8 cellular contexts compared by ENCODE assay signal in genomic region chr11:65429724-65430405, GRCh38. TPM values are rescaled to one million over a fixed set of nuclear protein-coding genes. Genes with fewer than 3 reads are reported as not detected.
DNase-seq lines count a peak whose midpoint lies in the region; ATAC-seq and TF ChIP-seq lines count a peak whose summit lies in the region.

No MANE protein-coding gene starts in this region.

- no peak overlapping the region for H3K4me3 ChIP-seq in Caco-2 (ENCODE audit: low read depth, low read length)
- peak overlapping the region; percentile 27; the same call in 1 of the 2 replicates for H3K4me3 ChIP-seq in HUES6 (ENCODE audit: low read depth, low read length)
- peak overlapping the region; percentile 25 for H3K4me3 ChIP-seq in epithelial cell of proximal tubule (ENCODE audit: low read depth, low read length)

- intact Hi-C loops in Caco-2 (cut with micrococcal nuclease; ENCODE audit: unreplicated experiment) (no loop called here), activated B cell treated with CpG ODN at 0.5 μM for 24 hours (cut with micrococcal nuclease) (loop anchor here (2.0 kb wide), 1 partner anchor 43 kb away; no protein-coding TSS in a partner anchor)

- H3K9me3 Mint-ChIP-seq in Caco-2 (ENCODE audit: unreplicated experiment) = no peaks in the 10 kb centered on the region
- H3K9me3 Mint-ChIP-seq in activated B cell treated with CpG ODN at 0.5 μM for 24 hours = no peaks in the 10 kb centered on the region
- H3K9me3 Mint-ChIP-seq in nephron = no peaks in the 10 kb centered on the region

- H3K27ac ChIP-seq in HUES6 (ENCODE audit: low read depth, low read length) = no peak overlapping the region

- H3K9ac ChIP-seq in HUES6 (ENCODE audit: low read length) = peak overlapping the region; percentile 16

- CTCF ChIA-PET in Caco-2 (lab: Charles Lee) (no interaction called here), activated B cell treated with CpG ODN at 0.5 μM for 24 hours (lab: Charles Lee) (interaction anchor here (0.5 to 1.5 kb wide), 4 partner anchors 11 to 76 kb away, joined by 3 to 4 read pairs (median 4); no protein-coding TSS in a partner anchor)

- H3K4me1 Mint-ChIP-seq in Caco-2 (ENCODE audit: low read depth, unreplicated experiment) (peaks cover 61% of the 10 kb centered on the region), activated B cell treated with CpG ODN at 0.5 μM for 24 hours (peaks cover 89% of the 10 kb centered on the region), nephron (peaks cover 58% of the 10 kb centered on the region)

- H3K4me3 Mint-ChIP-seq in Caco-2 (ENCODE audit: unreplicated experiment) (peak overlapping the region; percentile 12), activated B cell treated with CpG ODN at 0.5 μM for 24 hours (peak overlapping the region; percentile 78), nephron (peak overlapping the region; percentile 37 to 60 (median 49))

- ATAC-seq in activated B cell treated with CpG ODN at 0.5 μM for 24 hours (ENCODE audit: low read depth) = no peak
- ATAC-seq in GM21529 (IDR thresholded peaks at IDR 0.05; ENCODE audit: unreplicated experiment) = no peak
- ATAC-seq in HG02588 (IDR thresholded peaks at IDR 0.05; ENCODE audit: unreplicated experiment) = no peak

- H3K36me3 Mint-ChIP-seq in Caco-2 (ENCODE audit: insufficient read depth, unreplicated experiment) = peaks cover 92% of the 10 kb centered on the region
- peaks cover 42% of the 10 kb centered on the region for H3K36me3 Mint-ChIP-seq in activated B cell treated with CpG ODN at 0.5 μM for 24 hours (ENCODE audit: low read depth)
- H3K36me3 Mint-ChIP-seq in nephron (ENCODE audit: low read depth) = peaks cover 42% of the 10 kb centered on the region

- no peaks in the 10 kb centered on the region for H3K9me3 ChIP-seq in Caco-2
- H3K9me3 ChIP-seq in HUES6 (ENCODE audit: control insufficient read depth, insufficient read depth, low read depth, low read length) = no peaks in the 10 kb centered on the region

- POLR2A ChIA-PET in Caco-2 (lab: Charles Lee) (interaction anchor here (0.5 to 1.1 kb wide), 2 partner anchors 10 to 154 kb away, joined by 3 to 4 read pairs; no protein-coding TSS in a partner anchor), activated B cell treated with CpG ODN at 0.5 μM for 24 hours (lab: Charles Lee) (interaction anchor here (0.6 to 19.3 kb wide), 14 partner anchors 11 to 97 kb away, joined by 3 to 3752 read pairs (median 5); partner anchors contain the start of genes MALAT1 and NEAT1)

- peaks cover 7% of the 10 kb centered on the region for H3K36me3 ChIP-seq in Caco-2 (ENCODE audit: control insufficient read depth, insufficient read depth, low read length)
- peaks cover 49% of the 10 kb centered on the region for H3K36me3 ChIP-seq in HUES6 (ENCODE audit: control insufficient read depth, insufficient read depth, low read length)

- TF ChIP-seq CTCF in Caco-2 (IDR thresholded peaks at IDR 0.05; ENCODE audit: insufficient read depth in 1 of 2, low read depth in 1 of 2, low read length in 1 of 2, severe bottlenecking in 1 of 2, unreplicated experiment in 1 of 2) (no peak), activated B cell treated with CpG ODN at 0.5 μM for 24 hours (IDR thresholded peaks at IDR 0.05) (no peak), epithelial cell of proximal tubule (conservative IDR thresholded peaks at IDR 0.05; ENCODE audit: low read depth, low read length) (no peak), nephron (IDR thresholded peaks at IDR 0.05; ENCODE audit: unreplicated experiment in 3 of 3) (no peak)

- H3K27ac Mint-ChIP-seq in Caco-2 (ENCODE audit: unreplicated experiment) (peak overlapping the region; percentile 64), activated B cell treated with CpG ODN at 0.5 μM for 24 hours (peak overlapping the region; percentile 100), nephron (peak overlapping the region; percentile 27 to 72 (median 29))

- H3K27me3 Mint-ChIP-seq in Caco-2 (ENCODE audit: insufficient read depth, unreplicated experiment) = no peaks in the 10 kb centered on the region
- no peaks in the 10 kb centered on the region for H3K27me3 Mint-ChIP-seq in activated B cell treated with CpG ODN at 0.5 μM for 24 hours
- H3K27me3 Mint-ChIP-seq in nephron (ENCODE audit: low read depth) = no peaks in the 10 kb centered on the region

- DNase-seq in Caco-2 (no peak), activated B cell treated with CpG ODN at 0.5 μM for 24 hours (no peak), epithelial cell of proximal tubule (ENCODE audit: low read depth) (peak; percentile 61), NCI-H2107 treated with DMSO at 0.1 percent for 48 hours (lab: John Stamatoyannopoulos, UW; ENCODE audit: unreplicated experiment) (no peak)

- BruUV-seq in Caco-2 (replicated peaks; lab: Mats Ljungman, UMichigan) = no TSS peak

- peaks cover 20% of the 10 kb centered on the region for H3K4me1 ChIP-seq in Caco-2
- peaks cover 44% of the 10 kb centered on the region for H3K4me1 ChIP-seq in HUES6 (ENCODE audit: control insufficient read depth, insufficient read depth, low read length)

- H3K27me3 ChIP-seq in Caco-2 (replicated peaks; ENCODE audit: control insufficient read depth, insufficient read depth, low read length) (no peaks in the 10 kb centered on the region), HUES6 (ENCODE audit: control insufficient read depth, insufficient read depth, low read length) (no peaks in the 10 kb centered on the region)

RNA-seq across cellular contexts. Expression of gene NEAT1, which starts 7.3 kb away (rescaled TPM):
- total RNA-seq in Caco-2 (2022) (235 and 254 TPM in 2 replicates), activated B cell treated with CpG ODN at 0.5 μM for 24 hours (578 and 699 TPM in 2 replicates), epithelial cell of proximal tubule (6.4 and 27.0 TPM in 2 replicates)

RNA-seq across cellular contexts. Expression of gene FRMD8, which starts 43.4 kb away (rescaled TPM):
- total RNA-seq in Caco-2 (2022) (35.1 and 38.2 TPM in 2 replicates), activated B cell treated with CpG ODN at 0.5 μM for 24 hours (68.6 and 70.6 TPM in 2 replicates), epithelial cell of proximal tubule (43.5 and 49.5 TPM in 2 replicates)

RNA-seq across cellular contexts. Expression of gene SLC25A45, which starts 47.4 kb away (rescaled TPM):
- total RNA-seq in Caco-2 (2022) = 8.1 and 8.5 TPM in 2 replicates
- 11.4 and 12.3 TPM in 2 replicates for total RNA-seq in activated B cell treated with CpG ODN at 0.5 μM for 24 hours
- 0.29 and 1.2 TPM in 2 replicates for total RNA-seq in epithelial cell of proximal tubule

Comparison
In these comparisons a context has a peak if more than half of its experiments do, and no peak if none do; other contexts are left out.
1. H3K27ac Mint-ChIP-seq: peak in every context shown above with its lines; median percentile 100 in activated B cell treated with CpG ODN at 0.5 μM for 24 hours; 64 in Caco-2; 29 in nephron.
2. H3K4me3 Mint-ChIP-seq: peak in every context shown above with its lines; median percentile 78 in activated B cell treated with CpG ODN at 0.5 μM for 24 hours; 49 in nephron; 12 in Caco-2.